In genomic region chr5:149125386-149125891, GRCh38 we compare ENCODE assay signal across 11 cellular contexts. TPM values are rescaled to one million over a fixed set of nuclear protein-coding genes. Genes with fewer than 3 reads are reported as not detected.
A peak's percentile ranks its signal among the peaks of the same experiment; 100 is the strongest.
DNase-seq lines count a peak whose midpoint lies in the region; ATAC-seq, FAIRE-seq and TF ChIP-seq lines count a peak whose summit lies in the region.
"Had no signal": no experiment of that assay in that cellular context is flagged by ENCODE, and none has a peak within 500 bp of the region (broad histone marks: within the 10 kb centered on the region; RNA-seq: fewer than 3 reads in every experiment).

No MANE protein-coding gene starts in this region.

- 0 out of 2 replicates have a peak overlapping the region, but pooled peaks have one; percentile 80 for H2BK12ac ChIP-seq in H1 (ENCODE audit: low read depth, low read length)

- no peak overlapping the region for H2BK5ac ChIP-seq in H1 (ENCODE audit: low read depth, low read length)

- no peak overlapping the region for H2BK120ac ChIP-seq in H1 (replicated peaks; ENCODE audit: low read depth, low read length)

- H3K9ac ChIP-seq in H1 (replicated peaks in 1 of 4; ENCODE audit: extremely low read depth in 1 of 4, low read depth in 3 of 4, low read length in 3 of 4) (peak overlapping the region in 1 of 4 experiments; percentile 10; a peak in 1 of 7 replicates), liver (ENCODE audit: low read depth in 1 of 2, low read length in 2 of 2) (no peak overlapping the region)

- H4K91ac ChIP-seq in H1 (replicated peaks; ENCODE audit: insufficient read length, low read length), result no peak overlapping the region

- no peak overlapping the region for H3K56ac ChIP-seq in H1 (replicated peaks; ENCODE audit: insufficient read length, low read depth, low read length)

- H3K27ac ChIP-seq in C4-2B (peak overlapping the region; percentile 73), H1 (ENCODE audit: low read depth, low read length) (no peak overlapping the region), liver (ENCODE audit: low read depth in 1 of 2, low read length in 2 of 2) (no peak overlapping the region)
- H3K27ac ChIP-seq: upper lobe of left lung had no signal

- H3K18ac ChIP-seq in H1 (ENCODE audit: extremely low read depth, low read length), result no peak overlapping the region

- no peak overlapping the region for H2BK20ac ChIP-seq in H1 (ENCODE audit: low read length)

- H3K36me3 ChIP-seq in H1 (ENCODE audit: control insufficient read depth in 2 of 4, insufficient read depth in 4 of 4, low read length in 3 of 4) (no peaks in the 10 kb centered on the region), liver (ENCODE audit: control insufficient read depth in 4 of 4, insufficient read depth in 3 of 4, low read depth in 1 of 4, low read length in 3 of 4) (no peaks in the 10 kb centered on the region)
- H3K36me3 ChIP-seq: upper lobe of left lung had no signal

- DNase-seq in NCI-H510A (lab: John Stamatoyannopoulos, UW) (peak; percentile 16), H1 (ENCODE audit: low read depth in 1 of 2, low spot score in 2 of 2) (peak; percentile 47 to 58), SW 1271 (lab: John Stamatoyannopoulos, UW) (no peak), pons (ENCODE audit: low spot score) (no peak)
- DNase-seq: NCI-H2227 treated with DMSO at 0.1 percent for 48 hours; stimulated activated CD4-positive, alpha-beta T cell treated with anti-CD3 and anti-CD28 coated beads, Interleukin-2, amount 100 ng/mL, for 48 hours had no signal

- POLR2A ChIA-PET in H1 (lab: Charles Lee; ENCODE audit: partially characterized antibody), result interaction anchor here (0.7 kb wide), 1 partner anchor 210 kb away, joined by 3 read pairs; no protein-coding TSS in a partner anchor

- H3K4ac ChIP-seq in H1 (replicated peaks; ENCODE audit: insufficient read length, low read depth, low read length), result no peak overlapping the region

- TF ChIP-seq EP300 in H1 (IDR thresholded peaks at IDR 0.05; ENCODE audit: borderline replicate concordance in 1 of 2, low read depth in 2 of 2, low read length in 2 of 2), result no peak

- no peak overlapping the region for H2AK5ac ChIP-seq in H1 (ENCODE audit: low read depth, low read length)

- no peak overlapping the region for H3K23ac ChIP-seq in H1 (ENCODE audit: insufficient read length)

- TF ChIP-seq CTCF in C4-2B (conservative IDR thresholded peaks at IDR 0.05) (peak; percentile 76), H1 (IDR thresholded peaks at IDR 0.05; ENCODE audit: control extremely low read depth in 1 of 3, insufficient read depth in 1 of 3, low read depth in 1 of 3, low read length in 3 of 3) (peak; percentile 36 to 63 (median 61)), liver (IDR thresholded peaks at IDR 0.05; ENCODE audit: low read depth, low read length, missing input control) (peak; percentile 35)

- H3K79me2 ChIP-seq in H1 (ENCODE audit: control insufficient read depth in 1 of 2, insufficient read depth in 2 of 2, low read length in 2 of 2), result no peaks in the 10 kb centered on the region

- TF ChIP-seq RAD21 in H1 (IDR thresholded peaks at IDR 0.05 in 1 of 2, conservative IDR thresholded peaks at IDR 0.05 in 1 of 2; ENCODE audit: low read depth in 2 of 2, low read length in 2 of 2) (peak; percentile 35 to 46), liver (IDR thresholded peaks at IDR 0.05) (peak; percentile 46 to 70)

- H3K4me1 ChIP-seq in H1 (replicated peaks in 1 of 4; ENCODE audit: control insufficient read depth in 3 of 4, insufficient read depth in 4 of 4, low read length in 3 of 4) (peaks cover 0 to 9% (median 0%) of the 10 kb centered on the region in 4 experiments; a peak in 3 of 7 replicates), liver (ENCODE audit: control insufficient read depth in 4 of 4, insufficient read depth in 4 of 4, low read length in 3 of 4) (peaks cover 0 to 11% (median under 1%) of the 10 kb centered on the region in 4 donors)

- no peak overlapping the region for H3K4me3 ChIP-seq in H1 (ENCODE audit: extremely low read depth in 1 of 4, insufficient read depth in 2 of 4, low read depth in 3 of 4, low read length in 4 of 4)
- no peak overlapping the region for H3K4me3 ChIP-seq in liver (ENCODE audit: low read depth in 1 of 3, low read length in 3 of 3)
- H3K4me3 ChIP-seq: upper lobe of left lung had no signal

- H4K20me1 ChIP-seq in H1 (replicated peaks in 1 of 2; ENCODE audit: control insufficient read depth in 1 of 2, insufficient read depth in 2 of 2, low read length in 2 of 2), result no peaks in the 10 kb centered on the region

- no peak for ATAC-seq in GM19023 (IDR thresholded peaks at IDR 0.05; ENCODE audit: unreplicated experiment)
- no peak for ATAC-seq in GM18907 (IDR thresholded peaks at IDR 0.05; ENCODE audit: unreplicated experiment)

- TF ChIP-seq POLR2A in H1 (IDR thresholded peaks at IDR 0.05; ENCODE audit: control extremely low read depth in 1 of 2, low read depth in 2 of 2, low read length in 2 of 2), result no peak

- H4K5ac ChIP-seq in H1 (ENCODE audit: insufficient read length, low read depth, low read length), result no peak overlapping the region

- H2AFZ ChIP-seq in H1 (ENCODE audit: low read length), result peak overlapping the region; percentile 87

- H2BK15ac ChIP-seq in H1 (ENCODE audit: low read length), result no peak overlapping the region

- H3K27me3 ChIP-seq in H1 (replicated peaks in 1 of 4; ENCODE audit: control insufficient read depth in 3 of 4, extremely low read depth in 1 of 4, insufficient read depth in 3 of 4, low read length in 3 of 4), result no peaks in the 10 kb centered on the region
- no peaks in the 10 kb centered on the region for H3K27me3 ChIP-seq in liver (ENCODE audit: control insufficient read depth in 4 of 4, insufficient read depth in 4 of 4, low read length in 3 of 4)
- H3K27me3 ChIP-seq: upper lobe of left lung had no signal

- H3K9me3 ChIP-seq in H1 (ENCODE audit: insufficient read depth in 2 of 2, low read depth in 1 of 2, low read length in 1 of 2) (peaks cover 3 to 6% of the 10 kb centered on the region in 2 experiments; a peak in 1 of 4 replicates), liver (ENCODE audit: control insufficient read depth in 4 of 4, low read length in 3 of 4) (no peaks in the 10 kb centered on the region)
- H3K9me3 ChIP-seq: upper lobe of left lung had no signal

- H3K23me2 ChIP-seq in H1 (ENCODE audit: low read depth, low read length), result no peaks in the 10 kb centered on the region

- H4K8ac ChIP-seq in H1 (ENCODE audit: extremely low read depth, insufficient read depth, low read length), result no peak overlapping the region

- CTCF ChIA-PET in H1 (lab: Charles Lee; ENCODE audit: partially characterized antibody), result interaction anchor here (0.5 to 5.3 kb wide), 39 partner anchors 8 to 519 kb away, joined by 3 to 68 read pairs (median 4); partner anchors contain the start of gene ABLIM3

- H3K14ac ChIP-seq in H1 (ENCODE audit: insufficient read length), result no peak overlapping the region

- H3K4me2 ChIP-seq in H1 (ENCODE audit: insufficient read depth in 1 of 2, low read depth in 2 of 2, low read length in 2 of 2), result peak overlapping the region; percentile 35 to 65; a peak in 3 of 4 replicates

- no peaks in the 10 kb centered on the region for H3K79me1 ChIP-seq in H1 (ENCODE audit: low read depth, low read length)

- FAIRE-seq in H1 (lab: Jason Lieb, UNC), result peak; percentile 48

- 61% methylated on average over 12 of the region's 12 CpGs; no CpG with 5 or more reads in 1 of the 2 experiments for WGBS in H1 (ENCODE audit: extremely low coverage in 1 of 2, insufficient coverage in 1 of 2, insufficient read length in 1 of 2, insufficient replicate concordance in 2 of 2, low coverage in 1 of 2, low lambda C conversion rate in 2 of 2, missing lambda C conversion rate in 1 of 2), 2 experiments
- 57% methylated on average over 12 of the region's 12 CpGs for WGBS in liver

TF ChIP-seq in H1, 55 proteins besides CTCF, POLR2A, EP300 and RAD21:
- TF ChIP-seq ASH2L (IDR thresholded peaks at IDR 0.05; ENCODE audit: low read length), result peak; percentile 52
- TF ChIP-seq KDM1A (IDR thresholded peaks at IDR 0.05; ENCODE audit: borderline replicate concordance, low read length), result no peak
- TF ChIP-seq SP4 (IDR thresholded peaks at IDR 0.05; ENCODE audit: low read length), result no peak
- TF ChIP-seq TAF1 (IDR thresholded peaks at IDR 0.05; ENCODE audit: low read depth, low read length), result no peak
- peak; percentile 68; the same call in 1 of the 2 replicates for TF ChIP-seq RBBP5 (IDR thresholded peaks at IDR 0.05; ENCODE audit: borderline replicate concordance, low read depth, low read length)
- no peak for TF ChIP-seq SRF (IDR thresholded peaks at IDR 0.05; ENCODE audit: low read depth, low read length)

TF ChIP-seq in liver, 16 proteins besides CTCF, POLR2A, EP300 and RAD21 (continues in another document):
- TF ChIP-seq NR2F2 (IDR thresholded peaks at IDR 0.05) (no peak), SP1 (IDR thresholded peaks at IDR 0.05) (peak; percentile 43), HNF4A (conservative IDR thresholded peaks at IDR 0.05) (peak in 1 of 2 donors; percentile 47)

RNA-seq across cellular contexts. Expression of gene ABLIM3, which starts 15.9 kb away (rescaled TPM):
- total RNA-seq in H1 (2021; fragmentation: NEBNext Ultra II Directional; extraction: Animal tissue kit (Norgen Biotek cat#: 25700)), result 0.56 and 0.69 TPM in 2 replicates
- polyA plus RNA-seq in H1 (2011; rRNA removed), result 0.36 and 0.38 TPM in 2 replicates
- 0.44 TPM for polyA plus RNA-seq in H1 (2011; cell fraction: cytosol; rRNA removed)
- 0.76 TPM for polyA plus RNA-seq in H1 (2011; cell fraction: nucleus; rRNA removed)
- 0.25 to 0.72 TPM (median 0.42 TPM) in 4 replicates for polyA plus RNA-seq in H1 (2012, experiment 1 of 2)
- polyA plus RNA-seq in H1 (2012, experiment 2 of 2), result 0.16 TPM
- polyA plus RNA-seq in H1 (2013, experiment 1 of 2), result 0.51 TPM
- polyA plus RNA-seq in H1 (2013, experiment 2 of 2), result 0.39 TPM
- polyA minus RNA-seq in H1 (2011; rRNA and poly(A)+ RNA removed), result 0.41 and 0.91 TPM in 2 replicates
- not detected for polyA minus RNA-seq in H1 (2011; cell fraction: cytosol; rRNA and poly(A)+ RNA removed)
- 1.00 TPM for polyA minus RNA-seq in H1 (2011; cell fraction: nucleus; rRNA and poly(A)+ RNA removed)
- total RNA-seq in liver, result 100 to 1,000 TPM in 1 of 2 donors, 1 to 10 TPM in 1; 6.8 to 131 TPM
- 10 to 100 TPM; 23.2 to 63.0 TPM for polyA plus RNA-seq in liver

Comparison
In these comparisons a context has a peak if more than half of its experiments do, and no peak if none do; other contexts are left out.
1. DNase-seq: peak in NCI-H510A (single experiment) and H1 (2 of 2); none in SW 1271 (0 of 2) and pons (single experiment).
2. Peak in every context shown above with its lines, with median percentiles within 50 percentile points of each other: CTCF ChIP-seq.